Comparison of ENCODE assay signal across 30 cellular contexts in the genomic region with DNA sequence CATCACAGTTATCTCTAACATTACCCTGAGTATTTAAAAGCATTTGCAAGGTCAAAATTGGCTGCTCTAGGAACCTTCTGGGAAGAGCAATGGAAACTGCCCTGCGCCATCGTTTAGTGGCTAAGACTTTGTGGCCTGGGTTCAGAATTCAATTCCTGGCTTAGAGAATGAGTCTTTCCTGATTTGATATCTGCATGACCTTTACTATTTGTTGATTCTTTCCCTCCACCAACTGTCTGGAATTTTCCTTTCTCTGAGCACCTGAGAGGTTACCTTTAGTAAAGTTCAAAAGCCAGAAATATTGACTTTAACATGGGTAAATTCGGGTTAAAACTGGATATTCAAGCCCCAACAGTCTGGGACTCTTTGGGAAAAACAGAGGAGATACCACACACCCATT. TPM values are rescaled to one million over a fixed set of nuclear protein-coding genes. Genes with fewer than 3 reads are reported as not detected.
"Had no signal": no experiment of that assay in that cellular context is flagged by ENCODE, and none has a peak within 500 bp of the region (broad histone marks: within the 10 kb centered on the region; RNA-seq: fewer than 3 reads in every experiment).

No MANE protein-coding gene starts in this region.

- H3K27ac Mint-ChIP-seq: natural killer cell; nephron; neural progenitor cell; progenitor cell of endocrine pancreas; stimulated activated effector memory CD8-positive, alpha-beta T cell treated with anti-CD3 and anti-CD28 coated beads, Interleukin-12 subunit alpha, Interleukin-12 subunit beta, amount 100 ng/mL, for 72 hours; stimulated activated naive B cell treated with anti-CD40 and anti-IgM and Interleukin-4, amounts not matched to agents 10 μg/mL and 1 μg/mL and 100 μg/mL, for 72 hours; stimulated activated naive CD8-positive, alpha-beta T cell treated with anti-CD3 and anti-CD28 coated beads, Interleukin-15, Interleukin-2, amounts not matched to agents 100 ng/mL and 50 ng/mL, for 24 hours had no signal

- H3K4me1 Mint-ChIP-seq: natural killer cell; nephron; stimulated activated effector memory CD8-positive, alpha-beta T cell treated with anti-CD3 and anti-CD28 coated beads, Interleukin-12 subunit alpha, Interleukin-12 subunit beta, amount 100 ng/mL, for 72 hours; stimulated activated naive B cell treated with anti-CD40 and anti-IgM and Interleukin-4, amounts not matched to agents 10 μg/mL and 1 μg/mL and 100 μg/mL, for 72 hours had no signal

- FAIRE-seq: urothelium cell line had no signal

- H3K4me2 ChIP-seq: neural progenitor cell had no signal

- H3K9ac ChIP-seq: neural progenitor cell, parathyroid adenoma had no signal

- H3K4me1 ChIP-seq: neural progenitor cell, parathyroid adenoma, psoas muscle, stomach, thyroid gland, tibial nerve, upper lobe of left lung, vagina had no signal

- H3K27ac ChIP-seq: neural progenitor cell, ovary, parathyroid adenoma, psoas muscle, skin epidermis, stomach, thoracic aorta, thyroid gland, tibial nerve, upper lobe of left lung, vagina had no signal

- H3K36me3 ChIP-seq: neural progenitor cell, ovary, stomach, thoracic aorta, thyroid gland, tibial nerve, upper lobe of left lung, vagina had no signal

- H3K4me3 Mint-ChIP-seq: natural killer cell; nephron; neural progenitor cell; stimulated activated effector memory CD8-positive, alpha-beta T cell treated with anti-CD3 and anti-CD28 coated beads, Interleukin-12 subunit alpha, Interleukin-12 subunit beta, amount 100 ng/mL, for 72 hours; stimulated activated naive B cell treated with anti-CD40 and anti-IgM and Interleukin-4, amounts not matched to agents 10 μg/mL and 1 μg/mL and 100 μg/mL, for 72 hours; stimulated activated naive CD8-positive, alpha-beta T cell treated with anti-CD3 and anti-CD28 coated beads, Interleukin-15, Interleukin-2, amounts not matched to agents 100 ng/mL and 50 ng/mL, for 24 hours had no signal

- H3K4me3 ChIP-seq: neural progenitor cell, ovary, psoas muscle, skin epidermis, stomach, thoracic aorta, thyroid gland, tibial nerve, upper lobe of left lung, vagina had no signal

- H3K79me2 ChIP-seq: parathyroid adenoma had no signal

- ATAC-seq: natural killer cell; psoas muscle; right cardiac atrium; sciatic nerve; stimulated activated effector memory CD8-positive, alpha-beta T cell treated with anti-CD3 and anti-CD28 coated beads, Interleukin-12 subunit alpha, Interleukin-12 subunit beta, amount 100 ng/mL, for 72 hours; stimulated activated naive B cell treated with anti-CD40 and anti-IgM and Interleukin-4, amounts not matched to agents 10 μg/mL and 1 μg/mL and 100 μg/mL, for 72 hours had no signal

- H3K9me3 Mint-ChIP-seq: neural progenitor cell; stimulated activated naive B cell treated with anti-CD40 and anti-IgM and Interleukin-4, amounts not matched to agents 10 μg/mL and 1 μg/mL and 100 μg/mL, for 72 hours; stimulated activated naive CD8-positive, alpha-beta T cell treated with anti-CD3 and anti-CD28 coated beads, Interleukin-15, Interleukin-2, amounts not matched to agents 100 ng/mL and 50 ng/mL, for 24 hours had no signal

- H2AFZ ChIP-seq: neural progenitor cell, parathyroid adenoma had no signal

- DNase-seq: natural killer cell; occipital lobe; ovary; posterior cingulate gyrus; psoas muscle; right cardiac atrium; stimulated activated CD4-positive, alpha-beta T cell treated with anti-CD3 and anti-CD28 coated beads, Interleukin-15, amount 100 ng/mL, for 24 hours; stimulated activated CD4-positive, alpha-beta T cell treated with anti-CD3 and anti-CD28 coated beads, Interleukin-2, amount 100 ng/mL, for 24 hours; stimulated activated CD4-positive, alpha-beta T cell treated with anti-CD3 and anti-CD28 coated beads, Interleukin-2, amount 100 ng/mL, for 48 hours; stimulated activated CD4-positive, alpha-beta T cell treated with anti-CD3 and anti-CD28 coated beads, Interleukin-4, amount 100 ng/mL, for 24 hours; stimulated activated naive B cell treated with anti-CD40 and anti-IgM and Interleukin-4, amounts not matched to agents 10 μg/mL and 1 μg/mL and 100 μg/mL, for 72 hours; stimulated activated naive CD4-positive, alpha-beta T cell treated with Interleukin-2 at 50 U/mL for 16 hours; stomach; thyroid gland; trophoblast cell; upper lobe of left lung had no signal

- H3K27me3 ChIP-seq: neural progenitor cell, ovary, stomach, thyroid gland, tibial nerve, upper lobe of left lung, vagina had no signal

- H3K9me3 ChIP-seq: psoas muscle, stomach, thoracic aorta, thyroid gland, tibial nerve, upper lobe of left lung, vagina had no signal

- H3K27me3 Mint-ChIP-seq: progenitor cell of endocrine pancreas; stimulated activated naive B cell treated with anti-CD40 and anti-IgM and Interleukin-4, amounts not matched to agents 10 μg/mL and 1 μg/mL and 100 μg/mL, for 72 hours; stimulated activated naive CD8-positive, alpha-beta T cell treated with anti-CD3 and anti-CD28 coated beads, Interleukin-15, Interleukin-2, amounts not matched to agents 100 ng/mL and 50 ng/mL, for 24 hours had no signal

- H3K36me3 Mint-ChIP-seq: natural killer cell; neural progenitor cell; stimulated activated effector memory CD8-positive, alpha-beta T cell treated with anti-CD3 and anti-CD28 coated beads, Interleukin-12 subunit alpha, Interleukin-12 subunit beta, amount 100 ng/mL, for 72 hours; stimulated activated naive B cell treated with anti-CD40 and anti-IgM and Interleukin-4, amounts not matched to agents 10 μg/mL and 1 μg/mL and 100 μg/mL, for 72 hours had no signal

RNA-seq across cellular contexts. Expression of a gene that starts 43.0 kb away (rescaled TPM):
- total RNA-seq: natural killer cell, psoas muscle, subcutaneous adipose tissue, thyroid gland, upper lobe of left lung, vagina had no signal
- polyA plus RNA-seq: neural cell, stomach had no signal
